8 cellular contexts compared by ENCODE assay signal in genomic region chr19:37657157-37657556, GRCh38. TPM values are rescaled to one million over a fixed set of nuclear protein-coding genes. Genes with fewer than 3 reads are reported as not detected.
DNase-seq lines count a peak whose midpoint lies in the region; ATAC-seq, FAIRE-seq and TF ChIP-seq lines count a peak whose summit lies in the region.
"Not testable (repeated sequence)": the region's sequence is repeated elsewhere in the genome, so short reads cannot be mapped to it uniquely, and the experiment has no call there.

No MANE protein-coding gene starts in this region.

- not testable (repeated sequence) for ATAC-seq in activated CD4-positive, alpha-beta T cell treated with anti-CD3 and anti-CD28 coated beads for 36 hours; GM12878; HepG2

- TF ChIP-seq CTCF in GM12878 (IDR thresholded peaks at IDR 0.05 in 2 of 3, conservative IDR thresholded peaks at IDR 0.05 in 1 of 3; ENCODE audit: control insufficient read depth in 2 of 3, extremely low read depth in 1 of 3, insufficient read depth in 1 of 3, low read depth in 3 of 3, low read length in 3 of 3); HepG2 (CRISPR knock-in tag; IDR thresholded peaks at IDR 0.05); neural cell (IDR thresholded peaks at IDR 0.05; ENCODE audit: poor library complexity, severe bottlenecking); type B pancreatic cell (conservative IDR thresholded peaks at IDR 0.05): not testable (repeated sequence)

- not testable (repeated sequence) for H3K27me3 Mint-ChIP-seq in CD4-positive, alpha-beta memory T cell; IgD-negative memory B cell; activated CD4-positive, alpha-beta T cell treated with anti-CD3 and anti-CD28 coated beads for 36 hours; activated T-helper 1 cell treated with anti-CD3 and anti-CD28 coated beads, Interleukin-12 subunit alpha, Interleukin-12 subunit beta, Interleukin-2, Interleukin-4 antibody, amounts not matched to agents 30 ng/mL and 10 ng/mL and 1 ng/mL, durations not matched to agents 14 hours and 24 hours and 36 hours (ENCODE audit: insufficient read depth); type B pancreatic cell

- FAIRE-seq in GM12878 (lab: Jason Lieb, UNC); HepG2 (lab: Jason Lieb, UNC): not testable (repeated sequence)

- H3K4me3 Mint-ChIP-seq in CD4-positive, alpha-beta memory T cell = peak overlapping the region in 6 of 8 donors; percentile 43 to 95 (median 94)
- H3K4me3 Mint-ChIP-seq in IgD-negative memory B cell (peak overlapping the region; percentile 58 to 97 (median 76)), type B pancreatic cell (peak overlapping the region; percentile 90)
- H3K4me3 Mint-ChIP-seq in activated CD4-positive, alpha-beta T cell treated with anti-CD3 and anti-CD28 coated beads for 36 hours = peak overlapping the region; percentile 94
- H3K4me3 Mint-ChIP-seq in activated T-helper 1 cell treated with anti-CD3 and anti-CD28 coated beads, Interleukin-12 subunit alpha, Interleukin-12 subunit beta, Interleukin-2, Interleukin-4 antibody, amounts not matched to agents 30 ng/mL and 10 ng/mL and 1 ng/mL, durations not matched to agents 14 hours and 24 hours and 36 hours = peak overlapping the region; percentile 90

- DNase-seq in CD4-positive, alpha-beta memory T cell; activated CD4-positive, alpha-beta T cell treated with anti-CD3 and anti-CD28 coated beads for 36 hours; activated T-helper 1 cell treated with anti-CD3 and anti-CD28 coated beads, Interleukin-12 subunit alpha, Interleukin-12 subunit beta, Interleukin-2, Interleukin-4 antibody, amounts not matched to agents 30 ng/mL and 10 ng/mL and 1 ng/mL, durations not matched to agents 14 hours and 24 hours and 36 hours (ENCODE audit: low spot score); GM12878 (ENCODE audit: low read depth, low spot score); HepG2 (ENCODE audit: low spot score); type B pancreatic cell (ENCODE audit: extremely low spot score, unreplicated experiment): not testable (repeated sequence)

- not testable (repeated sequence) for TF ChIP-seq POLR2A in GM12878 (IDR thresholded peaks at IDR 0.05; ENCODE audit: low read depth, low read length); HepG2 (IDR thresholded peaks at IDR 0.05; ENCODE audit: insufficient read depth in 1 of 2, low read depth in 2 of 2, low read length in 2 of 2)

- TF ChIP-seq EP300 in GM12878 (IDR thresholded peaks at IDR 0.05; ENCODE audit: borderline replicate concordance in 1 of 2, control insufficient read depth in 1 of 2, low read depth in 2 of 2, low read length in 2 of 2); HepG2 (IDR thresholded peaks at IDR 0.05; ENCODE audit: low read depth in 2 of 2, low read length in 2 of 2); HepG2 (CRISPR knock-in tag; IDR thresholded peaks at IDR 0.05; ENCODE audit: borderline replicate concordance); neural cell (conservative IDR thresholded peaks at IDR 0.05; ENCODE audit: poor library complexity, severe bottlenecking): not testable (repeated sequence)

- H3K79me2 ChIP-seq in GM12878 (ENCODE audit: control insufficient read depth, insufficient read depth, low read length) (peaks cover 22% of the 10 kb centered on the region), HepG2 (ENCODE audit: insufficient read depth, low read length) (peaks cover 24% of the 10 kb centered on the region), neural cell (replicated peaks; ENCODE audit: insufficient read depth, low read length) (peaks cover 33% of the 10 kb centered on the region)

- H3F3A ChIP-seq in neural cell (ENCODE audit: insufficient read depth, low read length, poor library complexity, severe bottlenecking) = not testable (repeated sequence)

- H2AFZ ChIP-seq in GM12878 (ENCODE audit: control insufficient read depth, low read depth, low read length); HepG2 (ENCODE audit: low read length); neural cell (ENCODE audit: low read depth, low read length): not testable (repeated sequence)

- BruUV-seq in GM12878 (replicated peaks; lab: Mats Ljungman, UMichigan); HepG2 (replicated peaks; lab: Mats Ljungman, UMichigan): not testable (repeated sequence)

- not testable (repeated sequence) for H3K4me2 ChIP-seq in GM12878 (ENCODE audit: control insufficient read depth, insufficient read depth)
- H3K4me2 ChIP-seq in HepG2 (ENCODE audit: low read depth, low read length) = peak overlapping the region; percentile 98
- peak overlapping the region; percentile 67 for H3K4me2 ChIP-seq in neural cell (ENCODE audit: low read length)

- not testable (repeated sequence) for H3K27me3 ChIP-seq in CD4-positive, alpha-beta memory T cell (ENCODE audit: insufficient read depth, low read length); GM12878 (replicated peaks in 1 of 2; ENCODE audit: control insufficient read depth in 2 of 2, insufficient read depth in 2 of 2, low read length in 1 of 2); HepG2 (ENCODE audit: control insufficient read depth in 1 of 2, insufficient read depth in 2 of 2, low read length in 2 of 2); neural cell (ENCODE audit: insufficient read depth, low read depth, low read length)

- CTCF ChIA-PET in CD4-positive, alpha-beta memory T cell (lab: Charles Lee; ENCODE audit: partially characterized antibody) = interaction anchor here (0.7 to 1.5 kb wide), 3 partner anchors 62 to 1391 kb away, joined by 3 read pairs; partner anchors contain the start of genes ZNF540 and ZNF571
- CTCF ChIA-PET in activated CD4-positive, alpha-beta T cell treated with anti-CD3 and anti-CD28 coated beads for 36 hours (lab: Charles Lee) = interaction anchor here (0.7 to 1.0 kb wide), 2 partner anchors 63 to 78 kb away, joined by 3 read pairs; no protein-coding TSS in a partner anchor
- CTCF ChIA-PET in GM12878 (lab: Yijun Ruan, JAX) = interaction anchor here (0.6 kb wide), 1 partner anchor 44 kb away, joined by 3 read pairs; no protein-coding TSS in a partner anchor
- CTCF ChIA-PET in HepG2 (lab: Yijun Ruan, JAX; ENCODE audit: low intra/inter-chr PET ratio, low total read pairs) = not testable (repeated sequence)

- not testable (repeated sequence) for H3K9me3 ChIP-seq in CD4-positive, alpha-beta memory T cell (ENCODE audit: control insufficient read depth in 1 of 2, low read length in 2 of 2); GM12878 (replicated peaks; ENCODE audit: control insufficient read depth, insufficient read depth, low read length); neural cell (ENCODE audit: low read length)
- H3K9me3 ChIP-seq in HepG2 (ENCODE audit: low read length) = peaks cover 15% of the 10 kb centered on the region

- intact Hi-C loops in CD4-positive, alpha-beta memory T cell (cut with micrococcal nuclease) = loop anchor here (10.0 kb wide), 1 partner anchor 342 kb away; no protein-coding TSS in a partner anchor
- intact Hi-C loops in activated CD4-positive, alpha-beta T cell treated with anti-CD3 and anti-CD28 coated beads for 36 hours (cut with DNase I, micrococcal nuclease) = loop anchor here in 1 of 2 experiments (5.0 kb wide), 6 partner anchors 105 to 820 kb away; partner anchors contain the start of genes CATSPERG, KCNK6, YIF1B and ZNF383
- intact Hi-C loops in activated T-helper 1 cell treated with anti-CD3 and anti-CD28 coated beads, Interleukin-12 subunit alpha, Interleukin-12 subunit beta, Interleukin-2, Interleukin-4 antibody, amounts not matched to agents 30 ng/mL and 10 ng/mL and 1 ng/mL, durations not matched to agents 14 hours and 24 hours and 36 hours (cut with micrococcal nuclease) = loop anchor here (5.0 to 10.0 kb wide), 2 partner anchors 342 to 440 kb away; partner anchors contain the start of gene ZNF383
- intact Hi-C loops in GM12878 (cut with micrococcal nuclease; ENCODE audit: unreplicated experiment) = loop anchor here (5.0 kb wide), 1 partner anchor 190 kb away; the partner anchor contains the start of genes ZNF569 and ZNF570
- intact Hi-C loops in HepG2 (cut with micrococcal nuclease; ENCODE audit: unreplicated experiment) = loop anchor here (5.0 kb wide), 2 partner anchors 65 to 190 kb away; partner anchors contain the start of genes ZNF540, ZNF569, ZNF570 and ZNF571

- in situ Hi-C loops in GM12878 (cut with MboI) = loop anchor here (10.0 kb wide), 1 partner anchor 342 kb away; no protein-coding TSS in a partner anchor
- in situ Hi-C loops in HepG2 (cut with HindIII; ENCODE audit: extremely low pct_ligation_motif_present, low pct_unique_long_range_greater_than_20kb) = not testable (repeated sequence)

- not testable (repeated sequence) for H3K9ac ChIP-seq in GM12878 (ENCODE audit: control insufficient read depth, insufficient read depth, low read length); HepG2 (ENCODE audit: insufficient read depth, low read depth, low read length); neural cell (ENCODE audit: low read length)

- H3K27ac Mint-ChIP-seq in CD4-positive, alpha-beta memory T cell = peak overlapping the region in 5 of 7 donors; percentile 43 to 95 (median 64)
- peak overlapping the region in 1 of 3 donors; percentile 96 for H3K27ac Mint-ChIP-seq in IgD-negative memory B cell
- H3K27ac Mint-ChIP-seq in activated CD4-positive, alpha-beta T cell treated with anti-CD3 and anti-CD28 coated beads for 36 hours = peak overlapping the region; percentile 65
- H3K27ac Mint-ChIP-seq in activated T-helper 1 cell treated with anti-CD3 and anti-CD28 coated beads, Interleukin-12 subunit alpha, Interleukin-12 subunit beta, Interleukin-2, Interleukin-4 antibody, amounts not matched to agents 30 ng/mL and 10 ng/mL and 1 ng/mL, durations not matched to agents 14 hours and 24 hours and 36 hours; type B pancreatic cell: not testable (repeated sequence)

- WGBS in GM12878 (ENCODE audit: insufficient coverage, insufficient replicate concordance, low lambda C conversion rate, missing lambda C conversion rate) = 97% methylated on average over 7 of the region's 8 CpGs
- 98% methylated on average over 8 of the region's 8 CpGs for WGBS in HepG2 (ENCODE audit: low lambda C conversion rate)

- peaks cover 18 to 40% (median 26%) of the 10 kb centered on the region in 4 donors for H3K4me1 Mint-ChIP-seq in CD4-positive, alpha-beta memory T cell
- peaks cover 18 to 25% (median 21%) of the 10 kb centered on the region in 3 donors for H3K4me1 Mint-ChIP-seq in IgD-negative memory B cell
- H3K4me1 Mint-ChIP-seq in activated CD4-positive, alpha-beta T cell treated with anti-CD3 and anti-CD28 coated beads for 36 hours = peaks cover 33% of the 10 kb centered on the region
- peaks cover 28% of the 10 kb centered on the region for H3K4me1 Mint-ChIP-seq in activated T-helper 1 cell treated with anti-CD3 and anti-CD28 coated beads, Interleukin-12 subunit alpha, Interleukin-12 subunit beta, Interleukin-2, Interleukin-4 antibody, amounts not matched to agents 30 ng/mL and 10 ng/mL and 1 ng/mL, durations not matched to agents 14 hours and 24 hours and 36 hours (ENCODE audit: low read depth)
- H3K4me1 Mint-ChIP-seq in type B pancreatic cell (ENCODE audit: unreplicated experiment) = not testable (repeated sequence)

- H3K27ac ChIP-seq in CD4-positive, alpha-beta memory T cell (ENCODE audit: low read depth, low read length); GM12878 (ENCODE audit: control insufficient read depth, insufficient read depth); HepG2 (ENCODE audit: extremely low read length, insufficient read depth, low read length): not testable (repeated sequence)
- peak overlapping the region; percentile 99 for H3K27ac ChIP-seq in neural cell (ENCODE audit: low read length)

- POLR2A ChIA-PET in CD4-positive, alpha-beta memory T cell (lab: Charles Lee; ENCODE audit: partially characterized antibody) = interaction anchor here (0.5 to 0.7 kb wide), 5 partner anchors 63 to 1052 kb away, joined by 3 to 4 read pairs (median 3); partner anchors contain the start of genes ZNF382, ZNF540 and ZNF571
- POLR2A ChIA-PET in activated CD4-positive, alpha-beta T cell treated with anti-CD3 and anti-CD28 coated beads for 36 hours (lab: Charles Lee) = not testable (repeated sequence)
- POLR2A ChIA-PET in GM12878 (lab: Charles Lee) (interaction anchor here (0.6 to 0.7 kb wide), 2 partner anchors 44 to 68 kb away, joined by 3 to 4 read pairs; no protein-coding TSS in a partner anchor), HepG2 (lab: Yijun Ruan, JAX) (interaction anchor here (1.3 kb wide), 1 partner anchor 63 kb away, joined by 3 read pairs; the partner anchor contains the start of genes ZNF540 and ZNF571)

- not testable (repeated sequence) for H4K20me1 ChIP-seq in GM12878 (ENCODE audit: control insufficient read depth, insufficient read depth); HepG2 (ENCODE audit: insufficient read depth, low read length); neural cell (ENCODE audit: insufficient read depth)

- SMC1A ChIA-PET in GM12878 (lab: Charles Lee; ENCODE audit: uncharacterized antibody, unreplicated experiment) = interaction anchor here (1.4 kb wide), 1 partner anchor 117 kb away, joined by 4 read pairs; no protein-coding TSS in a partner anchor

- RAD21 ChIA-PET in GM12878 (lab: Charles Lee; ENCODE audit: unreplicated experiment) = interaction anchor here (0.7 kb wide), 1 partner anchor 62 kb away, joined by 5 read pairs; the partner anchor contains the start of genes ZNF540 and ZNF571

- not testable (repeated sequence) for TF ChIP-seq RAD21 in GM12878 (IDR thresholded peaks at IDR 0.05; ENCODE audit: insufficient read depth, low read depth, low read length); HepG2 (CRISPR knock-in tag; IDR thresholded peaks at IDR 0.05); neural cell (conservative IDR thresholded peaks at IDR 0.05)

- not testable (repeated sequence) for H3K9me2 ChIP-seq in neural cell (ENCODE audit: insufficient read depth, low read length)

- H3K4me1 ChIP-seq in CD4-positive, alpha-beta memory T cell (ENCODE audit: insufficient read depth, low read length) = peaks cover 20% of the 10 kb centered on the region
- not testable (repeated sequence) for H3K4me1 ChIP-seq in GM12878 (ENCODE audit: control insufficient read depth, insufficient read depth, low read length)
- H3K4me1 ChIP-seq in HepG2 (ENCODE audit: insufficient read depth, low read length) = peaks cover 15% of the 10 kb centered on the region

- H3K4me3 ChIP-seq in CD4-positive, alpha-beta memory T cell (ENCODE audit: low read length in 2 of 2); GM12878; HepG2 (replicated peaks in 1 of 3; ENCODE audit: insufficient read depth in 1 of 3, low read depth in 2 of 3, low read length in 3 of 3): not testable (repeated sequence)
- H3K4me3 ChIP-seq in neural cell (ENCODE audit: low read length) = peak overlapping the region; percentile 80

- H3K9me3 Mint-ChIP-seq in CD4-positive, alpha-beta memory T cell = peaks cover 0 to 24% (median 12%) of the 10 kb centered on the region in 8 donors
- not testable (repeated sequence) for H3K9me3 Mint-ChIP-seq in IgD-negative memory B cell; activated CD4-positive, alpha-beta T cell treated with anti-CD3 and anti-CD28 coated beads for 36 hours (ENCODE audit: low read depth); type B pancreatic cell
- H3K9me3 Mint-ChIP-seq in activated T-helper 1 cell treated with anti-CD3 and anti-CD28 coated beads, Interleukin-12 subunit alpha, Interleukin-12 subunit beta, Interleukin-2, Interleukin-4 antibody, amounts not matched to agents 30 ng/mL and 10 ng/mL and 1 ng/mL, durations not matched to agents 14 hours and 24 hours and 36 hours = peaks cover 40% of the 10 kb centered on the region

- peaks cover 14 to 19% of the 10 kb centered on the region in 2 donors for H3K36me3 Mint-ChIP-seq in CD4-positive, alpha-beta memory T cell
- not testable (repeated sequence) for H3K36me3 Mint-ChIP-seq in IgD-negative memory B cell; activated T-helper 1 cell treated with anti-CD3 and anti-CD28 coated beads, Interleukin-12 subunit alpha, Interleukin-12 subunit beta, Interleukin-2, Interleukin-4 antibody, amounts not matched to agents 30 ng/mL and 10 ng/mL and 1 ng/mL, durations not matched to agents 14 hours and 24 hours and 36 hours (ENCODE audit: low read depth); type B pancreatic cell
- H3K36me3 Mint-ChIP-seq in activated CD4-positive, alpha-beta T cell treated with anti-CD3 and anti-CD28 coated beads for 36 hours (ENCODE audit: low read depth) = peaks cover 32% of the 10 kb centered on the region

- not testable (repeated sequence) for H3K36me3 ChIP-seq in CD4-positive, alpha-beta memory T cell (ENCODE audit: insufficient read depth, low read length); GM12878 (ENCODE audit: control insufficient read depth in 2 of 2, insufficient read depth in 2 of 2, low read length in 1 of 2); HepG2 (replicated peaks in 1 of 2; ENCODE audit: control insufficient read depth in 1 of 2, insufficient read depth in 2 of 2, low read length in 2 of 2); neural cell (ENCODE audit: insufficient read depth, low read length)

RNA-seq across cellular contexts. Expression of gene ZFP30, which starts 1.9 kb away (rescaled TPM):
- 10 to 100 TPM; 21.8 to 24.4 TPM for total RNA-seq in CD4-positive, alpha-beta memory T cell
- 1 to 10 TPM; 1.4 to 2.7 TPM for polyA plus RNA-seq in CD4-positive, alpha-beta memory T cell
- polyA plus RNA-seq in IgD-negative memory B cell = 2.4 TPM
- total RNA-seq in activated CD4-positive, alpha-beta T cell treated with anti-CD3 and anti-CD28 coated beads for 36 hours = 10 to 100 TPM in 1 of 2 experiments, 1 to 10 TPM in 1; 9.4 to 11.1 TPM
- 9.6 and 10.1 TPM in 2 replicates for total RNA-seq in activated T-helper 1 cell treated with anti-CD3 and anti-CD28 coated beads, Interleukin-12 subunit alpha, Interleukin-12 subunit beta, Interleukin-2, Interleukin-4 antibody, amounts not matched to agents 30 ng/mL and 10 ng/mL and 1 ng/mL, durations not matched to agents 14 hours and 24 hours and 36 hours
- total RNA-seq in GM12878 (2013; cell fraction: nucleolus; rRNA removed) = 58.5 and 61.1 TPM in 2 replicates
- total RNA-seq in GM12878 (2014; rRNA removed) = 7.7 and 12.8 TPM in 2 replicates
- total RNA-seq in GM12878 (2014; rRNA removed; fragmentation: Illumina TruSeq; extraction: Trizol) = 12.8 and 12.9 TPM in 2 replicates
- total RNA-seq in GM12878 (2021) = 11.6 and 12.5 TPM in 2 replicates
- polyA plus RNA-seq in GM12878 (2011; ENCODE audit: low read depth) = 1.9 TPM
- 7.0 and 12.2 TPM in 2 replicates for polyA plus RNA-seq in GM12878 (2011; rRNA removed)
- 3.2 and 3.5 TPM in 2 replicates for polyA plus RNA-seq in GM12878 (2011; cell fraction: cytosol; rRNA removed)
- polyA plus RNA-seq in GM12878 (2011; cell fraction: nucleus; rRNA removed) = 8.9 and 12.5 TPM in 2 replicates
- polyA plus RNA-seq in GM12878 (2012) = 2.6 and 4.9 TPM in 2 replicates
- polyA plus RNA-seq in GM12878 (2014; fragmentation: Illumina TruSeq; extraction: Trizol) = 6.1 and 6.8 TPM in 2 replicates
- 1 to 10 TPM; 1.4 to 2.2 TPM for polyA plus RNA-seq in GM12878 (2014; fragmentation: Nextera tagmentation; extraction: Ambion mirVana)
- polyA plus RNA-seq in GM12878 (2014; rRNA removed) = 4.7 and 7.5 TPM in 2 replicates
- polyA plus RNA-seq in GM12878 (2016; fragmentation: Nextera tagmentation; extraction: Ambion mirVana) = 1 to 10 TPM; 4.1 to 5.4 TPM
- 6.7 and 9.1 TPM in 2 replicates for polyA minus RNA-seq in GM12878 (2011; rRNA and poly(A)+ RNA removed)
- 2.9 and 5.0 TPM in 2 replicates for polyA minus RNA-seq in GM12878 (2011; cell fraction: cytosol; rRNA and poly(A)+ RNA removed)
- polyA minus RNA-seq in GM12878 (2011; cell fraction: nucleus; rRNA and poly(A)+ RNA removed) = 8.9 and 15.7 TPM in 2 replicates
- total RNA-seq in HepG2 (2016; rRNA removed; fragmentation: Illumina TruSeq; extraction: Trizol) = 19.2 and 25.0 TPM in 2 replicates
- total RNA-seq in HepG2 (2016; cell fraction: cytosol; rRNA removed; fragmentation: Illumina TruSeq; extraction: Trizol; ENCODE audit: low read depth) = 5.0 and 6.9 TPM in 2 replicates
- total RNA-seq in HepG2 (2016; cell fraction: insoluble cytoplasmic fraction; rRNA removed; fragmentation: Illumina TruSeq; extraction: Trizol) = 20.4 and 24.7 TPM in 2 replicates
- 9.3 and 10.1 TPM in 2 replicates for total RNA-seq in HepG2 (2016; cell fraction: membrane; rRNA removed; fragmentation: Illumina TruSeq; extraction: Trizol)
- 18.9 and 23.1 TPM in 2 replicates for total RNA-seq in HepG2 (2016; cell fraction: nucleus; rRNA removed; fragmentation: Illumina TruSeq; extraction: Trizol)
- 3.3 and 3.4 TPM in 2 replicates for polyA plus RNA-seq in HepG2 (2011; rRNA removed)
- polyA plus RNA-seq in HepG2 (2011; cell fraction: cytosol; rRNA removed) = 0.97 and 1.4 TPM in 2 replicates
- polyA plus RNA-seq in HepG2 (2011; cell fraction: nucleus; rRNA removed) = 13.3 and 15.6 TPM in 2 replicates
- 5.4 and 6.5 TPM in 2 replicates for polyA plus RNA-seq in HepG2 (2012)
- 0.42 and 0.70 TPM in 2 replicates for polyA plus RNA-seq in HepG2 (2016; cell fraction: cytosol; fragmentation: Illumina TruSeq; extraction: Trizol; ENCODE audit: low read depth)
- 5.7 and 8.7 TPM in 2 replicates for polyA plus RNA-seq in HepG2 (2016; cell fraction: insoluble cytoplasmic fraction; fragmentation: Illumina TruSeq; extraction: Trizol; ENCODE audit: low read depth)
- polyA plus RNA-seq in HepG2 (2016; cell fraction: membrane; fragmentation: Illumina TruSeq; extraction: Trizol; ENCODE audit: low read depth) = 1.4 and 1.9 TPM in 2 replicates
- 18.3 and 20.6 TPM in 2 replicates for polyA plus RNA-seq in HepG2 (2016; cell fraction: nucleus; fragmentation: Illumina TruSeq; extraction: Trizol; ENCODE audit: insufficient read depth, low read depth)
- 4.6 and 5.0 TPM in 2 replicates for polyA minus RNA-seq in HepG2 (2011; rRNA and poly(A)+ RNA removed; ENCODE audit: low replicate concordance)
- polyA minus RNA-seq in HepG2 (2011; cell fraction: cytosol; rRNA and poly(A)+ RNA removed) = 3.5 and 6.7 TPM in 2 replicates
- 24.5 and 26.3 TPM in 2 replicates for polyA minus RNA-seq in HepG2 (2011; cell fraction: nucleus; rRNA and poly(A)+ RNA removed)
- polyA plus RNA-seq in neural cell = 54.7 and 61.0 TPM in 2 replicates
- 130 and 157 TPM in 2 replicates for polyA minus RNA-seq in neural cell
- 14.5 and 28.1 TPM in 2 replicates for total RNA-seq in type B pancreatic cell (ENCODE audit: low replicate concordance)
